1 cellular context compared by ENCODE assay signal in the genomic region with DNA sequence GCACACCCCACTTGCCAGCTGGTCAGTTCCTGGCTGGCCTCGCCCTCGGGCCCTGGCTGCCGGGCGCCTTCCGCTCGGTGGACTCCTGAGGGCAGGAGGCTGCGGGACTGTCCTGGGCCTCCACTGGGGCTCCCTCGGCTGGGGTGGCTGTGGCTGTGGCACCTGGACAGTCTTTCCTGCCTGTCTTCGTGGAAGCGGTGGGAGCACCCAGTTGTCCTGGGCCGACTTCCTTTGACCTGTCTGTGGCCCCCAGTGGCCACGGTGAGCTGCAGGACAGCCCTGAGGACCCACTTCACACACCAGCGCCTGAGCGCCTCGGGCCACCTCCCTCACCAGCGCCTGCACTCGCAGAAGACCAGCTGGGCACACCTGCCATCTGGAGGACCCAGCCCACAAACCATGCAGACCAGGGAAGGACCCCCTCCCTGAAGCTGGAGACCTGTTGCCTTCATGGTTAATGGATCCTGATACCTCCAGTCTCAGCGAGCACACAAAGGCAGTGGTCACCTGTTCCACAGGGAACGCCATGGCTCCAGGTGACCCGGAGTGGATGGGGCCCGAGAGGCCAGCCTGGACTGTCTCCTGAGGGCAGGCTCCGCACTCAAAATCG.
TF ChIP-seq lines count a peak whose summit lies in the region.

No MANE protein-coding gene starts in this region.

TF ChIP-seq in HepG2, 621 proteins besides CTCF, POLR2A, EP300 and RAD21:
- TF ChIP-seq FOXC1 (CRISPR knock-in tag; IDR thresholded peaks at IDR 0.05; ENCODE audit: borderline replicate concordance), result 0 out of 2 replicates have a peak, but pooled peaks have one; percentile 74
- no peak for TF ChIP-seq ZBTB49 (CRISPR knock-in tag; IDR thresholded peaks at IDR 0.05; ENCODE audit: borderline replicate concordance)
- TF ChIP-seq SIX4 (CRISPR knock-in tag; IDR thresholded peaks at IDR 0.05), result no peak
- no peak for TF ChIP-seq NAIF1 (CRISPR knock-in tag; IDR thresholded peaks at IDR 0.05; ENCODE audit: borderline replicate concordance)
- TF ChIP-seq MED8 (CRISPR knock-in tag; IDR thresholded peaks at IDR 0.05; ENCODE audit: insufficient replicate concordance), result peak; percentile 2
- TF ChIP-seq MXI1 (IDR thresholded peaks at IDR 0.05; ENCODE audit: borderline replicate concordance, low read depth, low read length), result no peak
- TF ChIP-seq AGO2 (optimal IDR thresholded peaks at IDR 0.05; ENCODE audit: low read depth, low read length), result peak; percentile 67
- TF ChIP-seq ZBTB38 (CRISPR knock-in tag; IDR thresholded peaks at IDR 0.05), result peak; percentile 56; the same call in 1 of the 2 replicates
- TF ChIP-seq ZBTB21 (CRISPR knock-in tag; IDR thresholded peaks at IDR 0.05), result no peak
- TF ChIP-seq, protein P1, sequence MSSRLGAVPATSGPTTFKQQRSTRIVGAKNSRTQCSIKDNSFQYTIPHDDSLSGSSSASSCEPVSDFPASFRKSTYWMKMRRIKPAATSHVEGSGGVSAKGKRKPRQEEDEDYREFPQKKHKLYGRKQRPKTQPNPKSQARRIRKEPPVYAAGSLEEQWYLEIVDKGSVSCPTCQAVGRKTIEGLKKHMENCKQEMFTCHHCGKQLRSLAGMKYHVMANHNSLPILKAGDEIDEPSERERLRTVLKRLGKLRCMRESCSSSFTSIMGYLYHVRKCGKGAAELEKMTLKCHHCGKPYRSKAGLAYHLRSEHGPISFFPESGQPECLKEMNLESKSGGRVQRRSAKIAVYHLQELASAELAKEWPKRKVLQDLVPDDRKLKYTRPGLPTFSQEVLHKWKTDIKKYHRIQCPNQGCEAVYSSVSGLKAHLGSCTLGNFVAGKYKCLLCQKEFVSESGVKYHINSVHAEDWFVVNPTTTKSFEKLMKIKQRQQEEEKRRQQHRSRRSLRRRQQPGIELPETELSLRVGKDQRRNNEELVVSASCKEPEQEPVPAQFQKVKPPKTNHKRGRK (CRISPR knock-in tag; IDR thresholded peaks at IDR 0.05), result no peak
- TF ChIP-seq PCBP1 (IDR thresholded peaks at IDR 0.05; ENCODE audit: borderline replicate concordance, low read depth, low read length), result peak; percentile 29; the same call in 1 of the 2 replicates
- TF ChIP-seq MED1 (CRISPR knock-in tag; IDR thresholded peaks at IDR 0.05), result no peak
- 0 out of 2 replicates have a peak, but pooled peaks have one; percentile 28 for TF ChIP-seq ZNF333 (CRISPR knock-in tag; IDR thresholded peaks at IDR 0.05; ENCODE audit: borderline replicate concordance)
- TF ChIP-seq KDM5B (CRISPR knock-in tag; IDR thresholded peaks at IDR 0.05; ENCODE audit: borderline replicate concordance), result peak; percentile 31; the same call in 1 of the 2 replicates
- TF ChIP-seq SRY (CRISPR knock-in tag; IDR thresholded peaks at IDR 0.05), result no peak
- TF ChIP-seq AGO1 (IDR thresholded peaks at IDR 0.05; ENCODE audit: low read depth, low read length, poor library complexity, severe bottlenecking), result peak; percentile 18
- peak; percentile 76 for TF ChIP-seq ZBTB33 (CRISPR knock-in tag; IDR thresholded peaks at IDR 0.05)
- TF ChIP-seq PRDM15 (CRISPR knock-in tag; IDR thresholded peaks at IDR 0.05), result no peak
- TF ChIP-seq ZNF644 (CRISPR knock-in tag; IDR thresholded peaks at IDR 0.05; ENCODE audit: low read depth), result no peak
- TF ChIP-seq ATF7-NPFF (CRISPR knock-in tag; IDR thresholded peaks at IDR 0.05; ENCODE audit: low read depth), result no peak
- TF ChIP-seq, protein P2, sequence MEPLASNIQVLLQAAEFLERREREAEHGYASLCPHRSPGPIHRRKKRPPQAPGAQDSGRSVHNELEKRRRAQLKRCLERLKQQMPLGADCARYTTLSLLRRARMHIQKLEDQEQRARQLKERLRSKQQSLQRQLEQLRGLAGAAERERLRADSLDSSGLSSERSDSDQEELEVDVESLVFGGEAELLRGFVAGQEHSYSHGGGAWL (CRISPR knock-in tag; IDR thresholded peaks at IDR 0.05), result 0 out of 2 replicates have a peak, but pooled peaks have one; percentile 24
- 0 out of 2 replicates have a peak, but pooled peaks have one; percentile 5 for TF ChIP-seq CCDC6 (CRISPR knock-in tag; IDR thresholded peaks at IDR 0.05)
- TF ChIP-seq ISX (CRISPR knock-in tag; conservative IDR thresholded peaks at IDR 0.05), result no peak
- TF ChIP-seq ZFP82 (CRISPR knock-in tag; IDR thresholded peaks at IDR 0.05; ENCODE audit: borderline replicate concordance), result peak; percentile 13; the same call in 1 of the 2 replicates
- TF ChIP-seq ZNF770 (CRISPR knock-in tag; IDR thresholded peaks at IDR 0.05), result no peak
- TF ChIP-seq ZNF737 (CRISPR knock-in tag; IDR thresholded peaks at IDR 0.05; ENCODE audit: borderline replicate concordance), result no peak
- TF ChIP-seq GFI1 (CRISPR knock-in tag; IDR thresholded peaks at IDR 0.05; ENCODE audit: borderline replicate concordance), result no peak
